Comparison of ENCODE assay signal across 22 cellular contexts in genomic region chr10:111990734-111991133, GRCh38.
A peak's percentile ranks its signal among the peaks of the same experiment; 100 is the strongest.
DNase-seq lines count a peak whose midpoint lies in the region; ATAC-seq, FAIRE-seq and TF ChIP-seq lines count a peak whose summit lies in the region.
"Had no signal": no experiment of that assay in that cellular context is flagged by ENCODE, and none has a peak within 500 bp of the region (broad histone marks: within the 10 kb centered on the region; RNA-seq: fewer than 3 reads in every experiment).

No MANE protein-coding gene starts in this region.

- H3K36me3 ChIP-seq in SK-N-SH (replicated peaks in 1 of 2; ENCODE audit: control insufficient read depth in 1 of 2, insufficient read depth in 2 of 2, low read length in 1 of 2) = no peaks in the 10 kb centered on the region
- H3K36me3 ChIP-seq: esophagus muscularis mucosa, heart right ventricle, MG63, pancreas, transverse colon had no signal

- no peak for TF ChIP-seq CTCF in SK-N-SH (IDR thresholded peaks at IDR 0.05)
- 0 out of 2 replicates have a peak, but pooled peaks have one; percentile 7 for TF ChIP-seq CTCF in RWPE1 (conservative IDR thresholded peaks at IDR 0.05; ENCODE audit: low read depth)
- peak; percentile 10 for TF ChIP-seq CTCF in foreskin keratinocyte (conservative IDR thresholded peaks at IDR 0.05)
- TF ChIP-seq CTCF in type B pancreatic cell (conservative IDR thresholded peaks at IDR 0.05) = peak; percentile 56
- no peak for TF ChIP-seq CTCF in mesothelial cell of epicardium (IDR thresholded peaks at IDR 0.05; ENCODE audit: unreplicated experiment)
- no peak for TF ChIP-seq CTCF in endothelial cell (IDR thresholded peaks at IDR 0.05; ENCODE audit: unreplicated experiment)

- H3K4me2 ChIP-seq in SK-N-SH = no peak overlapping the region
- H3K4me2 ChIP-seq: smooth muscle cell had no signal

- H3K27ac ChIP-seq in SK-N-SH (ENCODE audit: low read depth in 2 of 2, low read length in 1 of 2) (no peak overlapping the region), RWPE1 (no peak overlapping the region), foreskin keratinocyte (no peak overlapping the region)
- H3K27ac ChIP-seq: esophagus muscularis mucosa, heart right ventricle, pancreas, transverse colon had no signal

- no peak overlapping the region for H3K4me3 Mint-ChIP-seq in type B pancreatic cell
- no peak overlapping the region for H3K4me3 Mint-ChIP-seq in mesothelial cell of epicardium
- no peak overlapping the region for H3K4me3 Mint-ChIP-seq in endothelial cell (ENCODE audit: unreplicated experiment)
- H3K4me3 Mint-ChIP-seq: activated B cell treated with CpG ODN at 0.5 μM for 24 hours; dendritic cell treated with granulocyte-macrophage colony-stimulating factor and Interleukin-4, amounts not matched to agents 40 ng/mL and 50 ng/mL, for 4 days; stimulated activated memory B cell treated with anti-CD40 and anti-IgM and Interleukin-4, amounts not matched to agents 10 μg/mL and 1 μg/mL and 100 μg/mL, for 72 hours had no signal

- H3F3A ChIP-seq in SK-N-SH (replicated peaks; ENCODE audit: insufficient read depth) = no peaks in the 10 kb centered on the region

- DNase-seq in SK-N-SH (peak; percentile 28), RWPE1 (ENCODE audit: low spot score) (no peak), foreskin keratinocyte (no peak), type B pancreatic cell (ENCODE audit: extremely low spot score, unreplicated experiment) (no peak), mesothelial cell of epicardium (ENCODE audit: low spot score in 2 of 2, unreplicated experiment in 2 of 2) (no peak), endothelial cell (ENCODE audit: low spot score) (no peak), GM12891 (ENCODE audit: insufficient read length, low spot score) (no peak)
- DNase-seq: activated B cell treated with CpG ODN at 0.5 μM for 24 hours; activated effector memory CD4-positive, alpha-beta T cell treated with anti-CD3 and anti-CD28 coated beads, Interleukin-2, amount 50 U/mL, for 16 hours; GF-D8; heart right ventricle; MG63; NCI-H1930; NCI-H510A treated with DMSO at 0.1 percent for 48 hours; pancreas; transverse colon had no signal

- H3K4me3 ChIP-seq in SK-N-SH (ENCODE audit: low read depth in 2 of 2, low read length in 1 of 2) = no peak overlapping the region
- H3K4me3 ChIP-seq: esophagus muscularis mucosa, heart right ventricle, MG63, pancreas, smooth muscle cell, transverse colon had no signal

- H4K20me1 ChIP-seq in SK-N-SH (ENCODE audit: insufficient read depth) = no peaks in the 10 kb centered on the region

- H3K9me3 Mint-ChIP-seq in type B pancreatic cell (peaks cover 4% of the 10 kb centered on the region), mesothelial cell of epicardium (no peaks in the 10 kb centered on the region), endothelial cell (ENCODE audit: unreplicated experiment) (no peaks in the 10 kb centered on the region)
- H3K9me3 Mint-ChIP-seq: activated B cell treated with CpG ODN at 0.5 μM for 24 hours; dendritic cell treated with granulocyte-macrophage colony-stimulating factor and Interleukin-4, amounts not matched to agents 40 ng/mL and 50 ng/mL, for 4 days; stimulated activated memory B cell treated with anti-CD40 and anti-IgM and Interleukin-4, amounts not matched to agents 10 μg/mL and 1 μg/mL and 100 μg/mL, for 72 hours had no signal

- H3K9ac ChIP-seq in SK-N-SH = no peak overlapping the region

- no peak overlapping the region for H3K27ac Mint-ChIP-seq in type B pancreatic cell
- no peak overlapping the region for H3K27ac Mint-ChIP-seq in mesothelial cell of epicardium
- H3K27ac Mint-ChIP-seq in endothelial cell (ENCODE audit: unreplicated experiment) = no peak overlapping the region
- H3K27ac Mint-ChIP-seq: activated B cell treated with CpG ODN at 0.5 μM for 24 hours; dendritic cell treated with granulocyte-macrophage colony-stimulating factor and Interleukin-4, amounts not matched to agents 40 ng/mL and 50 ng/mL, for 4 days; stimulated activated memory B cell treated with anti-CD40 and anti-IgM and Interleukin-4, amounts not matched to agents 10 μg/mL and 1 μg/mL and 100 μg/mL, for 72 hours had no signal

- H3K27me3 Mint-ChIP-seq in type B pancreatic cell (peaks cover 15% of the 10 kb centered on the region), mesothelial cell of epicardium (ENCODE audit: low read depth) (peaks cover 27% of the 10 kb centered on the region), endothelial cell (ENCODE audit: unreplicated experiment) (peaks cover 4% of the 10 kb centered on the region)
- H3K27me3 Mint-ChIP-seq: dendritic cell treated with granulocyte-macrophage colony-stimulating factor and Interleukin-4, amounts not matched to agents 40 ng/mL and 50 ng/mL, for 4 days; stimulated activated memory B cell treated with anti-CD40 and anti-IgM and Interleukin-4, amounts not matched to agents 10 μg/mL and 1 μg/mL and 100 μg/mL, for 72 hours had no signal

- FAIRE-seq in GM12891 (lab: Jason Lieb, UNC) = no peak
- FAIRE-seq: GM18507, pancreas had no signal

- no peaks in the 10 kb centered on the region for H3K79me2 ChIP-seq in SK-N-SH (ENCODE audit: insufficient read depth)

- H3K36me3 Mint-ChIP-seq in type B pancreatic cell = no peaks in the 10 kb centered on the region
- H3K36me3 Mint-ChIP-seq in mesothelial cell of epicardium = no peaks in the 10 kb centered on the region
- H3K36me3 Mint-ChIP-seq in endothelial cell (ENCODE audit: low read depth, unreplicated experiment) = no peaks in the 10 kb centered on the region
- H3K36me3 Mint-ChIP-seq: stimulated activated memory B cell treated with anti-CD40 and anti-IgM and Interleukin-4, amounts not matched to agents 10 μg/mL and 1 μg/mL and 100 μg/mL, for 72 hours had no signal

- H3K4me1 ChIP-seq in SK-N-SH (ENCODE audit: control insufficient read depth in 1 of 2, insufficient read depth in 2 of 2, low read depth in 1 of 2, low read length in 1 of 2) = peaks cover 0 to 29% of the 10 kb centered on the region in 2 experiments; a peak in 2 of 4 replicates
- H3K4me1 ChIP-seq in foreskin keratinocyte = no peaks in the 10 kb centered on the region
- H3K4me1 ChIP-seq: esophagus muscularis mucosa, heart right ventricle, pancreas, transverse colon had no signal

- CTCF ChIA-PET in SK-N-SH (lab: Yijun Ruan, JAX) = interaction anchor here (0.7 to 3.6 kb wide), 15 partner anchors 10 to 238 kb away, joined by 3 to 18 read pairs (median 3); no protein-coding TSS in a partner anchor
- CTCF ChIA-PET in RWPE1 (lab: Yijun Ruan, JAX) = no interaction called here

- TF ChIP-seq EP300 in SK-N-SH (IDR thresholded peaks at IDR 0.05; ENCODE audit: borderline replicate concordance in 1 of 2, low read depth in 1 of 2, low read length in 1 of 2) = no peak

- TF ChIP-seq RAD21 in SK-N-SH (IDR thresholded peaks at IDR 0.05; ENCODE audit: low read length) = peak; percentile 56

- 44% methylated on average over 3 of the region's 3 CpGs for WGBS in SK-N-SH (ENCODE audit: low lambda C conversion rate)

- H3K4me1 Mint-ChIP-seq in type B pancreatic cell (ENCODE audit: unreplicated experiment) (no peaks in the 10 kb centered on the region), mesothelial cell of epicardium (no peaks in the 10 kb centered on the region), endothelial cell (ENCODE audit: unreplicated experiment) (peaks cover 4% of the 10 kb centered on the region)
- H3K4me1 Mint-ChIP-seq: activated B cell treated with CpG ODN at 0.5 μM for 24 hours; stimulated activated memory B cell treated with anti-CD40 and anti-IgM and Interleukin-4, amounts not matched to agents 10 μg/mL and 1 μg/mL and 100 μg/mL, for 72 hours had no signal

- POLR2A ChIA-PET in SK-N-SH (lab: Yijun Ruan, JAX) = no interaction called here
- POLR2A ChIA-PET in RWPE1 (lab: Yijun Ruan, JAX; ENCODE audit: low non-redundant PET) = no interaction called here

- no peaks in the 10 kb centered on the region for H3K9me2 ChIP-seq in SK-N-SH

- no peak for TF ChIP-seq POLR2A in GM12891 (IDR thresholded peaks at IDR 0.05; ENCODE audit: low read depth, low read length)

- ATAC-seq in SK-N-SH treated with all-trans-retinoic acid at 6 μM for 48 hours (no peak), foreskin keratinocyte (no peak)
- ATAC-seq: heart right ventricle; pancreas; stimulated activated memory B cell treated with anti-CD40 and anti-IgM and Interleukin-4, amounts not matched to agents 10 μg/mL and 1 μg/mL and 100 μg/mL, for 72 hours had no signal

- no peaks in the 10 kb centered on the region for H3K9me3 ChIP-seq in SK-N-SH
- H3K9me3 ChIP-seq: MG63, pancreas, transverse colon had no signal

- no peaks in the 10 kb centered on the region for H3K27me3 ChIP-seq in SK-N-SH (ENCODE audit: insufficient read depth)
- H3K27me3 ChIP-seq in foreskin keratinocyte = no peaks in the 10 kb centered on the region
- H3K27me3 ChIP-seq: MG63, pancreas, transverse colon had no signal

- no peak overlapping the region for H2AFZ ChIP-seq in SK-N-SH (ENCODE audit: low read depth)

TF ChIP-seq in SK-N-SH, 30 proteins besides CTCF, POLR2A, EP300 and RAD21 (continues in another document):
- TF ChIP-seq ELF1 (IDR thresholded peaks at IDR 0.05) = no peak
- TF ChIP-seq SMC3 (IDR thresholded peaks at IDR 0.05; ENCODE audit: low read depth, low read length) = no peak
- no peak for TF ChIP-seq NRF1 (IDR thresholded peaks at IDR 0.05; ENCODE audit: low read depth, low read length)

TF ChIP-seq in SK-N-SH treated with all-trans-retinoic acid at 6 μM for 48 hours, 23 proteins besides CTCF, POLR2A, EP300 and RAD21 (continues in another document):
- TF ChIP-seq ZC3H10 (CRISPR knock-in tag; IDR thresholded peaks at IDR 0.05) (no peak), PPARA (CRISPR knock-in tag; IDR thresholded peaks at IDR 0.05; ENCODE audit: borderline replicate concordance) (no peak), ZNF565 (CRISPR knock-in tag; conservative IDR thresholded peaks at IDR 0.05; ENCODE audit: low read depth) (no peak), BACH2 (CRISPR knock-in tag; IDR thresholded peaks at IDR 0.05; ENCODE audit: borderline replicate concordance) (no peak), ISL1 (CRISPR knock-in tag; IDR thresholded peaks at IDR 0.05) (no peak), ESRRG (CRISPR knock-in tag; IDR thresholded peaks at IDR 0.05) (no peak), ZFP30 (CRISPR knock-in tag; IDR thresholded peaks at IDR 0.05) (no peak)

TF ChIP-seq in GM12891, 5 proteins besides CTCF, POLR2A, EP300 and RAD21:
- TF ChIP-seq TAF1 (IDR thresholded peaks at IDR 0.05; ENCODE audit: low read depth, low read length) (no peak), POLR2AphosphoS5 (IDR thresholded peaks at IDR 0.05; ENCODE audit: low read depth, low read length) (no peak), PAX5 (IDR thresholded peaks at IDR 0.05; ENCODE audit: insufficient read depth, low read length, severe bottlenecking) (no peak), POU2F2 (IDR thresholded peaks at IDR 0.05; ENCODE audit: low read depth, low read length) (no peak), SPI1 (IDR thresholded peaks at IDR 0.05; ENCODE audit: low read depth, low read length) (no peak)

Comparison
In these comparisons a context has a peak if more than half of its experiments do, and no peak if none do; other contexts are left out.
1. CTCF ChIP-seq: peak in RWPE1 (single experiment), foreskin keratinocyte (single experiment) and type B pancreatic cell (single experiment); none in SK-N-SH (single experiment), mesothelial cell of epicardium (single experiment) and endothelial cell (single experiment).